14 cellular contexts compared by ENCODE assay signal in genomic region chr10:60425392-60426110, GRCh38. TPM values are rescaled to one million over a fixed set of nuclear protein-coding genes. Genes with fewer than 3 reads are reported as not detected.
DNase-seq lines count a peak whose midpoint lies in the region; ATAC-seq and TF ChIP-seq lines count a peak whose summit lies in the region.
"Had no signal": no experiment of that assay in that cellular context is flagged by ENCODE, and none has a peak within 500 bp of the region (broad histone marks: within the 10 kb centered on the region; RNA-seq: fewer than 3 reads in every experiment).

No MANE protein-coding gene starts in this region.

- no peak overlapping the region for H3K4me3 ChIP-seq in PC-9
- no peak overlapping the region for H3K4me3 ChIP-seq in skeletal muscle cell (ENCODE audit: low read depth, low read length)
- H3K4me3 ChIP-seq: upper lobe of left lung had no signal

- H2AFZ ChIP-seq in PC-9 = no peak overlapping the region

- ATAC-seq in HG03025 (IDR thresholded peaks at IDR 0.05; ENCODE audit: low FRiP score, unreplicated experiment) = no peak

- no peaks in the 10 kb centered on the region for H3K9me2 ChIP-seq in PC-9 (ENCODE audit: insufficient read depth)

- H3K27me3 ChIP-seq in PC-9 (ENCODE audit: insufficient read depth, low read depth) = no peaks in the 10 kb centered on the region
- H3K27me3 ChIP-seq: upper lobe of left lung had no signal

- no peaks in the 10 kb centered on the region for H4K20me1 ChIP-seq in PC-9 (ENCODE audit: insufficient read depth)

- DNase-seq in NCI-H345 (lab: John Stamatoyannopoulos, UW) (peak; percentile 29), NCI-H345 treated with DMSO at 0.1 percent for 48 hours (lab: John Stamatoyannopoulos, UW; ENCODE audit: unreplicated experiment) (no peak), PC-9 (peak in 1 of 2 experiments; percentile 68), epithelial cell of prostate (ENCODE audit: low read depth, low spot score) (no peak), skeletal muscle cell (ENCODE audit: low read depth) (peak; percentile 77), COLO668 (lab: John Stamatoyannopoulos, UW; ENCODE audit: unreplicated experiment) (no peak)
- no peak for DNase-seq in activated T-cell treated with anti-CD3 and anti-CD28 coated beads, Interleukin-2, amount 50 U/mL, for 48 hours
- DNase-seq: activated naive CD8-positive, alpha-beta T cell treated with anti-CD3 and anti-CD28 coated beads, Interleukin-2, amount 10 ng/mL, durations not matched to agents 7 days and 5 days; left cardiac atrium; NCI-H446; nephron progenitor cell; stimulated activated CD4-positive, alpha-beta T cell treated with anti-CD3 and anti-CD28 coated beads, Interleukin-12 subunit alpha, Interleukin-12 subunit beta, amount 100 ng/mL, for 4 hours; upper lobe of left lung had no signal

- H3F3A ChIP-seq in PC-9 (ENCODE audit: insufficient read depth, low read depth) = peaks cover 6% of the 10 kb centered on the region; the same call in 1 of the 2 replicates

- intact Hi-C loops in PC-9 (cut with micrococcal nuclease; ENCODE audit: unreplicated experiment) = no loop called here

- POLR2A ChIA-PET in PC-9 (lab: Charles Lee; ENCODE audit: unreplicated experiment) = interaction anchor here (0.6 kb wide), 1 partner anchor 90 kb away, joined by 5 read pairs; no protein-coding TSS in a partner anchor

- no peaks in the 10 kb centered on the region; the same call in 1 of the 2 replicates for H3K36me3 ChIP-seq in PC-9 (ENCODE audit: low read depth)
- H3K36me3 ChIP-seq: upper lobe of left lung had no signal

- CTCF ChIA-PET in PC-9 (lab: Charles Lee) = interaction anchor here (0.7 kb wide), 1 partner anchor 16 kb away, joined by 3 read pairs; no protein-coding TSS in a partner anchor

- no TSS peak for BruUV-seq in PC-9 (replicated peaks; lab: Mats Ljungman, UMichigan)

- H3K4me1 ChIP-seq in PC-9 (replicated peaks; ENCODE audit: insufficient read depth) = peaks cover 38% of the 10 kb centered on the region

- no peaks in the 10 kb centered on the region for H3K79me2 ChIP-seq in PC-9 (ENCODE audit: low read depth)

- no peak overlapping the region for H3K4me2 ChIP-seq in PC-9

- no peak for TF ChIP-seq CTCF in PC-9 (conservative IDR thresholded peaks at IDR 0.05)

- no peaks in the 10 kb centered on the region for H3K9me3 ChIP-seq in PC-9 (ENCODE audit: insufficient read depth, low read depth)
- H3K9me3 ChIP-seq: upper lobe of left lung had no signal

- peak overlapping the region; percentile 62 for H3K27ac ChIP-seq in PC-9
- peak overlapping the region; percentile 55 for H3K27ac ChIP-seq in epithelial cell of prostate
- H3K27ac ChIP-seq: upper lobe of left lung had no signal

RNA-seq across cellular contexts. Expression of gene ANK3, which starts 35.9 kb away (rescaled TPM):
- 31.4 and 32.0 TPM in 2 replicates for total RNA-seq in PC-9 (2021)

Comparison
In these comparisons a context has a peak if more than half of its experiments do, and no peak if none do; other contexts are left out.
1. DNase-seq: peak in NCI-H345 (single experiment) and skeletal muscle cell (single experiment); none in NCI-H345 treated with DMSO at 0.1 percent for 48 hours (single experiment), epithelial cell of prostate (single experiment), COLO668 (single experiment) and activated T-cell treated with anti-CD3 and anti-CD28 coated beads, Interleukin-2, amount 50 U/mL, for 48 hours (0 of 2).